Comparison of ENCODE assay signal across 8 cellular contexts in genomic region chr15:43769584-43770228, GRCh38. TPM values are rescaled to one million over a fixed set of nuclear protein-coding genes. Genes with fewer than 3 reads are reported as not detected.
DNase-seq lines count a peak whose midpoint lies in the region; ATAC-seq and TF ChIP-seq lines count a peak whose summit lies in the region.

No MANE protein-coding gene starts in this region.

- H3K27ac ChIP-seq in VCaP = no peak overlapping the region
- H3K27ac ChIP-seq in colonic mucosa = no peak overlapping the region
- H3K27ac ChIP-seq in lower lobe of right lung = no peak overlapping the region

- H3K4me3 ChIP-seq in colonic mucosa = no peak overlapping the region
- H3K4me3 ChIP-seq in lower lobe of right lung = no peak overlapping the region

- H3K9me3 ChIP-seq in colonic mucosa = no peaks in the 10 kb centered on the region
- no peaks in the 10 kb centered on the region for H3K9me3 ChIP-seq in lower lobe of right lung

- ATAC-seq in lower lobe of right lung (peak; percentile 79 to 82), HG02571 (IDR thresholded peaks at IDR 0.05; ENCODE audit: unreplicated experiment) (no peak)
- ATAC-seq in stimulated activated naive CD8-positive, alpha-beta T cell treated with anti-CD3 and anti-CD28 coated beads, Interleukin-15, Interleukin-2, amounts not matched to agents 100 U/mL and 50 U/mL, for 24 hours = peak; percentile 56

- intact Hi-C loops in colonic mucosa (cut with DNase I) (no loop called here), lower lobe of right lung (cut with DNase I) (no loop called here)

- H3K9ac ChIP-seq in colonic mucosa (ENCODE audit: low read depth in 2 of 2, low read length in 2 of 2) = no peak overlapping the region

- H3K27me3 ChIP-seq in colonic mucosa (no peaks in the 10 kb centered on the region), lower lobe of right lung (ENCODE audit: low read depth) (no peaks in the 10 kb centered on the region)

- H3K4me1 ChIP-seq in colonic mucosa (no peaks in the 10 kb centered on the region), lower lobe of right lung (no peaks in the 10 kb centered on the region)

- peak; percentile 60 for DNase-seq in DMS 273 (lab: John Stamatoyannopoulos, UW; ENCODE audit: unreplicated experiment)
- DNase-seq in DMS 273 treated with DMSO at 0.1 percent for 48 hours (lab: John Stamatoyannopoulos, UW) = no peak
- peak; percentile 31 for DNase-seq in NCI-H1694 (lab: John Stamatoyannopoulos, UW)
- peak; percentile 63 for DNase-seq in colonic mucosa
- DNase-seq in lower lobe of right lung = peak; percentile 55
- peak; percentile 74 for DNase-seq in stimulated activated naive CD8-positive, alpha-beta T cell treated with anti-CD3 and anti-CD28 coated beads, Interleukin-15, Interleukin-2, amounts not matched to agents 100 U/mL and 50 U/mL, for 24 hours

- peak; percentile 88 for TF ChIP-seq CTCF in VCaP (conservative IDR thresholded peaks at IDR 0.05)
- TF ChIP-seq CTCF in colonic mucosa (IDR thresholded peaks at IDR 0.05) = peak; percentile 75
- TF ChIP-seq CTCF in lower lobe of right lung (IDR thresholded peaks at IDR 0.05) = peak; percentile 69

- H3K36me3 ChIP-seq in colonic mucosa (peaks cover 23% of the 10 kb centered on the region), lower lobe of right lung (peaks cover 93% of the 10 kb centered on the region)

RNA-seq across cellular contexts. Expression of gene ELL3, which starts 7.1 kb away (rescaled TPM):
- 10 to 100 TPM; 23.3 to 34.9 TPM for total RNA-seq in colonic mucosa
- 5.1 TPM for total RNA-seq in lower lobe of right lung

RNA-seq across cellular contexts. Expression of gene SERF2, which starts 22.4 kb away (rescaled TPM):
- total RNA-seq in colonic mucosa (1,000 to 10,000 TPM; 1,223 to 1,445 TPM), lower lobe of right lung (827 TPM)

RNA-seq across cellular contexts. Expression of gene PDIA3, which starts 23.5 kb away (rescaled TPM):
- total RNA-seq in colonic mucosa (100 to 1,000 TPM; 554 to 846 TPM), lower lobe of right lung (330 TPM)

RNA-seq across cellular contexts. Expression of gene SERINC4, which starts 30.3 kb away (rescaled TPM):
- total RNA-seq in colonic mucosa (under 1 TPM; 0.21 to 0.44 TPM), lower lobe of right lung (not detected)

RNA-seq across cellular contexts. Expression of gene HYPK, which starts 30.7 kb away (rescaled TPM):
- total RNA-seq in colonic mucosa (10 to 100 TPM in 1 of 2 donors, 1 to 10 TPM in 1; 5.0 to 25.7 TPM), lower lobe of right lung (13.2 TPM)
